Comparison of ENCODE assay signal across 1 cellular context in the genomic region with DNA sequence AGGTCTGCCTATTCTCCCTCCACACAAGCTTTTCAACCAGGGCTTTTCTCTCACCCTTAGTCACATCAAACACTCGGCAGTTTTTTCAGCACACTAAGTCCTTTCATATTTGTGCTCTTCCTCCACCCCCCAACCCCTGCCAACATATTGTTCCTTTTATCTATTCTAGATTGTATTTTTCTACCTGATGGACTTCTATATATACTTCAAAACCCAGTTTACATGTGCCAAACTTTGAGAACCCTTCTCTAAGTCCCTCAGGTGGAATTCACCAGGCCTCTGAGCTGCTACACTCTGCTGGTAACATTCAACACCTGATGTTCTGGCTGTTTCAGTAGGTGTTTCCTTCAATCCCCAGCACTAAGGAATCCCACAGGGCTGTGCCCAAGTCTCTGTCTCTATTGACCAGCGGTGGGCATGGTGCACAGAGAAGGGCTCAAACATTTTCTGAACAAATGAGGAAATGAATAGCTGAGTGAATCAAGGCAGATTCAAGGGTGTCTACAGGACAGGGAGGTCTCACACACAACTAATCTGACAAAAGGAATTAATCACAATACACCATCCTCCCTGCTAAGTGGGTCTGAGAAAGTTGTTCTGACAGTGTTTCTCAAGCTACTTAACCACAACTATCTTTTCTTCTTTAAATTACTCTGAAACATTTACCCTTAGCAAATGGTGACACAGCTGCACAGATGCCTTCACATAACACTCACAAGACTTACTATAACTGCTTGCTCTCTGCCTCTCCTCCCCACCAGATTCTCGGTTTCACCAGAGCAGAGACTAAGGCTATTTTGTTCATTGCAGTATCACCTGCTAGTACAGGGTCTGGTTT.
TF ChIP-seq lines count a peak whose summit lies in the region.

No MANE protein-coding gene starts in this region.

TF ChIP-seq in GM23338, 12 proteins besides CTCF, POLR2A, EP300 and RAD21 (continued from another document):
- TF ChIP-seq, protein P1, sequence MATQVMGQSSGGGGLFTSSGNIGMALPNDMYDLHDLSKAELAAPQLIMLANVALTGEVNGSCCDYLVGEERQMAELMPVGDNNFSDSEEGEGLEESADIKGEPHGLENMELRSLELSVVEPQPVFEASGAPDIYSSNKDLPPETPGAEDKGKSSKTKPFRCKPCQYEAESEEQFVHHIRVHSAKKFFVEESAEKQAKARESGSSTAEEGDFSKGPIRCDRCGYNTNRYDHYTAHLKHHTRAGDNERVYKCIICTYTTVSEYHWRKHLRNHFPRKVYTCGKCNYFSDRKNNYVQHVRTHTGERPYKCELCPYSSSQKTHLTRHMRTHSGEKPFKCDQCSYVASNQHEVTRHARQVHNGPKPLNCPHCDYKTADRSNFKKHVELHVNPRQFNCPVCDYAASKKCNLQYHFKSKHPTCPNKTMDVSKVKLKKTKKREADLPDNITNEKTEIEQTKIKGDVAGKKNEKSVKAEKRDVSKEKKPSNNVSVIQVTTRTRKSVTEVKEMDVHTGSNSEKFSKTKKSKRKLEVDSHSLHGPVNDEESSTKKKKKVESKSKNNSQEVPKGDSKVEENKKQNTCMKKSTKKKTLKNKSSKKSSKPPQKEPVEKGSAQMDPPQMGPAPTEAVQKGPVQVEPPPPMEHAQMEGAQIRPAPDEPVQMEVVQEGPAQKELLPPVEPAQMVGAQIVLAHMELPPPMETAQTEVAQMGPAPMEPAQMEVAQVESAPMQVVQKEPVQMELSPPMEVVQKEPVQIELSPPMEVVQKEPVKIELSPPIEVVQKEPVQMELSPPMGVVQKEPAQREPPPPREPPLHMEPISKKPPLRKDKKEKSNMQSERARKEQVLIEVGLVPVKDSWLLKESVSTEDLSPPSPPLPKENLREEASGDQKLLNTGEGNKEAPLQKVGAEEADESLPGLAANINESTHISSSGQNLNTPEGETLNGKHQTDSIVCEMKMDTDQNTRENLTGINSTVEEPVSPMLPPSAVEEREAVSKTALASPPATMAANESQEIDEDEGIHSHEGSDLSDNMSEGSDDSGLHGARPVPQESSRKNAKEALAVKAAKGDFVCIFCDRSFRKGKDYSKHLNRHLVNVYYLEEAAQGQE (IDR thresholded peaks at IDR 0.05; ENCODE audit: unreplicated experiment): no peak
- TF ChIP-seq, protein P2, sequence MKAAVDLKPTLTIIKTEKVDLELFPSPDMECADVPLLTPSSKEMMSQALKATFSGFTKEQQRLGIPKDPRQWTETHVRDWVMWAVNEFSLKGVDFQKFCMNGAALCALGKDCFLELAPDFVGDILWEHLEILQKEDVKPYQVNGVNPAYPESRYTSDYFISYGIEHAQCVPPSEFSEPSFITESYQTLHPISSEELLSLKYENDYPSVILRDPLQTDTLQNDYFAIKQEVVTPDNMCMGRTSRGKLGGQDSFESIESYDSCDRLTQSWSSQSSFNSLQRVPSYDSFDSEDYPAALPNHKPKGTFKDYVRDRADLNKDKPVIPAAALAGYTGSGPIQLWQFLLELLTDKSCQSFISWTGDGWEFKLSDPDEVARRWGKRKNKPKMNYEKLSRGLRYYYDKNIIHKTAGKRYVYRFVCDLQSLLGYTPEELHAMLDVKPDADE (IDR thresholded peaks at IDR 0.05): no peak
